Comparison of ENCODE assay signal across 25 cellular contexts in the genomic region with DNA sequence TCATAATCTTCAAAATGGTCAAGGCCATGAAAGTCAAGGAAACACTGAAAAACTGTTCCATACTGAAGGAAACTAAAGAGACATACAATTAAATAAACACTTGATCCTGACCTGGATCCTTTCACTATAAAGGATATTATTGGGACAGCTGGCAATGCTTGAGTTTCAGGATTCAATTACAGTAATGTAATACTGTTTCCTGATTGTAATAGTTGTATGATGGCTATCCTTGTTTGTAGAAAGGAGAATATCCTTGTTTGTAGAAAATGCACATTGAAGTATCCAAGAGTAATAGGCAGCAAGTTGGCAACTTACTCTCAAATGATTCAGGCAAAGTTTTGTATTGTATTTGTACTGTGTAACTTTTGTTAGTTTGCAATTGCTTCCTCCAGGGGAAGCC. TPM values are rescaled to one million over a fixed set of nuclear protein-coding genes. Genes with fewer than 3 reads are reported as not detected.
DNase-seq lines count a peak whose midpoint lies in the region; ATAC-seq and TF ChIP-seq lines count a peak whose summit lies in the region.
"Had no signal": no experiment of that assay in that cellular context is flagged by ENCODE, and none has a peak within 500 bp of the region (broad histone marks: within the 10 kb centered on the region; RNA-seq: fewer than 3 reads in every experiment).

No MANE protein-coding gene starts in this region.

- ATAC-seq in SK-N-SH treated with all-trans-retinoic acid at 6 μM for 48 hours: peak; percentile 56
- ATAC-seq: activated CD8-positive, alpha-beta memory T cell treated with anti-CD3 and anti-CD28 coated beads, Interleukin-2, amount 10 ng/mL, durations not matched to agents 7 days and 5 days; activated T-cell treated with anti-CD3 and anti-CD28 coated beads, Interleukin-2, amount 50 U/mL, for 72 hours; GM23338; left lung had no signal

- H3K4me3 ChIP-seq in AG04450 (ENCODE audit: low read depth, low read length) (no peak overlapping the region), uterus (no peak overlapping the region)
- H3K4me3 ChIP-seq: BLaER1 treated with 17β-estradiol and CSF1 and Interleukin-3, amounts not matched to agents 10 nM and 100 nM; cardiac muscle cell; GM23338; left lung; skin epidermis; upper lobe of left lung had no signal

- H3K27ac ChIP-seq in AG04450 (ENCODE audit: low read depth, low read length): peak overlapping the region; percentile 39
- H3K27ac ChIP-seq in uterus: no peak overlapping the region
- H3K27ac ChIP-seq: BLaER1 treated with 17β-estradiol and CSF1 and Interleukin-3, amounts not matched to agents 10 nM and 100 nM; cardiac muscle cell; left lung; skin epidermis; upper lobe of left lung; WERI-Rb-1 had no signal

- CTCF ChIA-PET in AG04450 (lab: Charles Lee): no interaction called here

- H3K27me3 ChIP-seq in AG04450 (ENCODE audit: control insufficient read depth, insufficient read depth, low read length) (no peaks in the 10 kb centered on the region), uterus (no peaks in the 10 kb centered on the region)
- H3K27me3 ChIP-seq: BLaER1 treated with 17β-estradiol and CSF1 and Interleukin-3, amounts not matched to agents 10 nM and 100 nM; cardiac muscle cell; left lung; upper lobe of left lung had no signal

- H3K4me1 ChIP-seq in uterus: peaks cover 0 to 5% of the 10 kb centered on the region in 2 donors
- H3K4me1 ChIP-seq: BLaER1 treated with 17β-estradiol and CSF1 and Interleukin-3, amounts not matched to agents 10 nM and 100 nM; left lung; upper lobe of left lung had no signal

- DNase-seq in AG04450 (ENCODE audit: low read depth, low spot score): no peak
- DNase-seq in NCI-H1092 (lab: John Stamatoyannopoulos, UW): peak; percentile 40
- DNase-seq in NCI-H510A (lab: John Stamatoyannopoulos, UW): peak; percentile 21
- DNase-seq in GM10266 (ENCODE audit: extremely low spot score): no peak
- no peak for DNase-seq in activated CD4-positive, CD25-positive, alpha-beta regulatory T cell treated with anti-CD3 and anti-CD28 coated beads, Interleukin-2, amount 50 U/mL, for 72 hours
- DNase-seq in CD1c-positive myeloid dendritic cell (ENCODE audit: extremely low spot score): no peak
- no peak for DNase-seq in uterus
- DNase-seq: ACHN; activated CD4-positive, alpha-beta T cell treated with anti-CD3 and anti-CD28 coated beads, Interleukin-2, amount 50 U/mL, for 1 hour; activated CD8-positive, alpha-beta memory T cell treated with anti-CD3 and anti-CD28 coated beads, Interleukin-2, amount 10 ng/mL, durations not matched to agents 7 days and 5 days; activated T-cell treated with anti-CD3 and anti-CD28 coated beads, Interleukin-2, amount 50 U/mL, for 72 hours; cortex of kidney; left lung; MM.1S; naive B cell; NCI-H1694; NCI-H526; occipital lobe; upper lobe of left lung; WERI-Rb-1 had no signal

- intact Hi-C loops in uterus (cut with DNase I; ENCODE audit: low total_unique reads): no loop called here

- TF ChIP-seq CTCF in AG04450 (IDR thresholded peaks at IDR 0.05; ENCODE audit: low read depth, low read length): no peak
- no peak for TF ChIP-seq CTCF in GM10266 (IDR thresholded peaks at IDR 0.05; ENCODE audit: control insufficient read depth, insufficient read depth, low read depth, missing control alignments)
- no peak for TF ChIP-seq CTCF in uterus (IDR thresholded peaks at IDR 0.05)

- no peaks in the 10 kb centered on the region for H3K36me3 ChIP-seq in uterus
- H3K36me3 ChIP-seq: BLaER1 treated with 17β-estradiol and CSF1 and Interleukin-3, amounts not matched to agents 10 nM and 100 nM; cardiac muscle cell; left lung; upper lobe of left lung; WERI-Rb-1 had no signal

- no peak for TF ChIP-seq POLR2A in uterus (IDR thresholded peaks at IDR 0.05)

- POLR2A ChIA-PET in AG04450 (lab: Yijun Ruan, JAX): interaction anchor here (0.7 to 1.2 kb wide), 3 partner anchors 9 to 123 kb away, joined by 3 to 8 read pairs (median 5); no protein-coding TSS in a partner anchor

- H3K9me3 ChIP-seq in AG04450 (ENCODE audit: control insufficient read depth, insufficient read depth, low read length): no peaks in the 10 kb centered on the region
- no peaks in the 10 kb centered on the region for H3K9me3 ChIP-seq in uterus
- H3K9me3 ChIP-seq: BLaER1 treated with 17β-estradiol and CSF1 and Interleukin-3, amounts not matched to agents 10 nM and 100 nM; left lung; upper lobe of left lung had no signal

TF ChIP-seq in SK-N-SH treated with all-trans-retinoic acid at 6 μM for 48 hours, 23 proteins besides CTCF, POLR2A, EP300 and RAD21:
- TF ChIP-seq TCF4 (CRISPR knock-in tag; IDR thresholded peaks at IDR 0.05; ENCODE audit: borderline replicate concordance): peak; percentile 33; the same call in 1 of the 2 replicates
- TF ChIP-seq, protein P1, sequence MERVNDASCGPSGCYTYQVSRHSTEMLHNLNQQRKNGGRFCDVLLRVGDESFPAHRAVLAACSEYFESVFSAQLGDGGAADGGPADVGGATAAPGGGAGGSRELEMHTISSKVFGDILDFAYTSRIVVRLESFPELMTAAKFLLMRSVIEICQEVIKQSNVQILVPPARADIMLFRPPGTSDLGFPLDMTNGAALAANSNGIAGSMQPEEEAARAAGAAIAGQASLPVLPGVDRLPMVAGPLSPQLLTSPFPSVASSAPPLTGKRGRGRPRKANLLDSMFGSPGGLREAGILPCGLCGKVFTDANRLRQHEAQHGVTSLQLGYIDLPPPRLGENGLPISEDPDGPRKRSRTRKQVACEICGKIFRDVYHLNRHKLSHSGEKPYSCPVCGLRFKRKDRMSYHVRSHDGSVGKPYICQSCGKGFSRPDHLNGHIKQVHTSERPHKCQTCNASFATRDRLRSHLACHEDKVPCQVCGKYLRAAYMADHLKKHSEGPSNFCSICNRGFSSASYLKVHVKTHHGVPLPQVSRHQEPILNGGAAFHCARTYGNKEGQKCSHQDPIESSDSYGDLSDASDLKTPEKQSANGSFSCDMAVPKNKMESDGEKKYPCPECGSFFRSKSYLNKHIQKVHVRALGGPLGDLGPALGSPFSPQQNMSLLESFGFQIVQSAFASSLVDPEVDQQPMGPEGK (CRISPR knock-in tag; IDR thresholded peaks at IDR 0.05; ENCODE audit: borderline replicate concordance): no peak
- TF ChIP-seq, protein P2, sequence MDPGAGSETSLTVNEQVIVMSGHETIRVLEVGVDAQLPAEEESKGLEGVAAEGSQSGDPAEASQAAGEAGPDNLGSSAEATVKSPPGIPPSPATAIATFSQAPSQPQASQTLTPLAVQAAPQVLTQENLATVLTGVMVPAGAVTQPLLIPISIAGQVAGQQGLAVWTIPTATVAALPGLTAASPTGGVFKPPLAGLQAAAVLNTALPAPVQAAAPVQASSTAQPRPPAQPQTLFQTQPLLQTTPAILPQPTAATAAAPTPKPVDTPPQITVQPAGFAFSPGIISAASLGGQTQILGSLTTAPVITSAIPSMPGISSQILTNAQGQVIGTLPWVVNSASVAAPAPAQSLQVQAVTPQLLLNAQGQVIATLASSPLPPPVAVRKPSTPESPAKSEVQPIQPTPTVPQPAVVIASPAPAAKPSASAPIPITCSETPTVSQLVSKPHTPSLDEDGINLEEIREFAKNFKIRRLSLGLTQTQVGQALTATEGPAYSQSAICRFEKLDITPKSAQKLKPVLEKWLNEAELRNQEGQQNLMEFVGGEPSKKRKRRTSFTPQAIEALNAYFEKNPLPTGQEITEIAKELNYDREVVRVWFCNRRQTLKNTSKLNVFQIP (CRISPR knock-in tag; IDR thresholded peaks at IDR 0.05; ENCODE audit: borderline replicate concordance, low read depth): no peak

RNA-seq across cellular contexts. Expression of gene CIDEC, which starts 4.6 kb away (rescaled TPM):
- not detected in 2 replicates for polyA plus RNA-seq in AG04450 (2011; rRNA removed)
- not detected in 2 replicates for polyA minus RNA-seq in AG04450 (2011; rRNA and poly(A)+ RNA removed)
- 1 to 10 TPM in 1 of 4 donors, under 1 TPM in 1, not detected in 2; 0.26 to 1.1 TPM for total RNA-seq in uterus
- total RNA-seq: activated CD8-positive, alpha-beta memory T cell treated with anti-CD3 and anti-CD28 coated beads, Interleukin-2, amount 10 ng/mL, durations not matched to agents 7 days and 5 days; cardiac muscle cell; GM23338; left lung; occipital lobe; upper lobe of left lung had no signal
- polyA plus RNA-seq: GM23338 had no signal

RNA-seq across cellular contexts. Expression of gene JAGN1, which starts 15.0 kb away (rescaled TPM):
- polyA plus RNA-seq in AG04450 (2011; rRNA removed): 44.4 and 47.9 TPM in 2 replicates
- polyA minus RNA-seq in AG04450 (2011; rRNA and poly(A)+ RNA removed): 38.3 and 45.5 TPM in 2 replicates
- total RNA-seq in uterus: 10 to 100 TPM; 22.0 to 80.6 (median 35.8) TPM

RNA-seq across cellular contexts. Expression of gene IL17RE, which starts 27.2 kb away (rescaled TPM):
- 2.0 and 2.1 TPM in 2 replicates for polyA plus RNA-seq in AG04450 (2011; rRNA removed)
- polyA minus RNA-seq in AG04450 (2011; rRNA and poly(A)+ RNA removed): 3.5 and 5.1 TPM in 2 replicates
- total RNA-seq in uterus: 10 to 100 TPM in 1 of 4 donors, 1 to 10 TPM in 2, under 1 TPM in 1; 0.26 to 10.7 (median 5.0) TPM
- total RNA-seq: occipital lobe had no signal

RNA-seq across cellular contexts. Expression of gene RPUSD3, which starts 31.6 kb away (rescaled TPM):
- 29.0 and 34.2 TPM in 2 replicates for polyA plus RNA-seq in AG04450 (2011; rRNA removed)
- polyA minus RNA-seq in AG04450 (2011; rRNA and poly(A)+ RNA removed): 22.7 and 31.5 TPM in 2 replicates
- 10 to 100 TPM in 3 of 4 donors, 1 to 10 TPM in 1; 9.7 to 35.8 (median 26.9) TPM for total RNA-seq in uterus

RNA-seq across cellular contexts. Expression of gene IL17RC, which starts 41.5 kb away (rescaled TPM):
- polyA plus RNA-seq in AG04450 (2011; rRNA removed): 17.3 and 24.4 TPM in 2 replicates
- polyA minus RNA-seq in AG04450 (2011; rRNA and poly(A)+ RNA removed): 20.6 and 33.6 TPM in 2 replicates
- total RNA-seq in uterus: 10 to 100 TPM in 3 of 4 donors, 1 to 10 TPM in 1; 9.7 to 63.7 (median 33.9) TPM

Comparison
In these comparisons a context has a peak if more than half of its experiments do, and no peak if none do; other contexts are left out.
1. DNase-seq: peak in NCI-H1092 (single experiment) and NCI-H510A (single experiment); none in AG04450 (single experiment), GM10266 (single experiment), activated CD4-positive, CD25-positive, alpha-beta regulatory T cell treated with anti-CD3 and anti-CD28 coated beads, Interleukin-2, amount 50 U/mL, for 72 hours (single experiment), CD1c-positive myeloid dendritic cell (single experiment) and uterus (0 of 2).